In the genomic region with DNA sequence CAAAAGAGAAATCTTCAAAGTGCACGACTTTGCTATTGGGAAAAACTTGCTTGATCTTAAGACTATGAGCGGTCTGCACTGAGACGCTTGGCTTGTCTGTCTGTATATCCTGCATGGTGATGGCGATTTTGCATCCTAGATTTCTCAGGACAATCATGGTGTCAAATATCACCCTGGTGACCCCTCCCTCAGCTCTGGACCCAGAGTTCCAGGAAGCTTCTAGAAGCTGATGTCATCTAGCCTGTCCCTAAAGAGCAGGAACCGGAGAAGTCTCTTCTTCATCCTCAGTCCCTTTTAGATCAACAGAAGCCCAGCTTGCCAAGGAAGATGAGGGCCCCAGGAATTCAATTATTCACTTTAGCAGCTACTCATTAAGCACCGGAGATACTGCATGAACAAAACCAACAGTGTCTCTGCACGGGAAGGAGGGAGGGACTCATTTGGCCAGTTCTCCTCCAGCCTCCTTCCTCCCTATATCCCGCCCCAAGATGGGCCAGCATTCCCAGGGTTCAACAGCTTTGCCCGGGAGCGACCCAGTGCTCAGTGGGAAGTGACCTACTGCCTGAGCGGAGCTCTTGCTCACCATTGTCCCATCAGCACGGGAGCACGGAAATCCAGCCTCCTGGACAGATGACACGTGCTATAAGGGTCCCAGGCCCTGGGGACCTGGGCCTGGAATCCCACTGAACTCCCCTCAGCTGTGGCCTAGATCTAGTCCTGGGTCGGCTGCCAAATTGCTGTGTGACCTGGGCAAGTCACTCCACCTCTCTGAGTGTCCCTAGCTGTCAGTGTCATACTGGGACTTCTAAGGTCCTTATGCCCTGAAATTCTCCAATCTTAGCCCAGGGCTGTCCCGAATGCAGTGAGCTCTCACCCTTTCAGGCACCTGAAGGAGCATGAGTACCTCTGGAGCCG, we compare ENCODE assay signal across 16 cellular contexts. TPM values are rescaled to one million over a fixed set of nuclear protein-coding genes. Genes with fewer than 3 reads are reported as not detected.
DNase-seq lines count a peak whose midpoint lies in the region; ATAC-seq and TF ChIP-seq lines count a peak whose summit lies in the region.
"Had no signal": no experiment of that assay in that cellular context is flagged by ENCODE, and none has a peak within 500 bp of the region (broad histone marks: within the 10 kb centered on the region; RNA-seq: fewer than 3 reads in every experiment).

No MANE protein-coding gene starts in this region.

- no peak overlapping the region for H3K18ac ChIP-seq in IMR-90 (ENCODE audit: low read depth, low read length)

- H3K4ac ChIP-seq in IMR-90 (ENCODE audit: low read depth, low read length): peak overlapping the region; percentile 60; the same call in 1 of the 2 replicates

- H3K23ac ChIP-seq in IMR-90 (ENCODE audit: low read depth, low read length): no peak overlapping the region

- intact Hi-C loops in IMR-90 (cut with micrococcal nuclease): no loop called here

- no peak overlapping the region for H4K5ac ChIP-seq in IMR-90 (ENCODE audit: low read depth, low read length)

- DNase-seq in IMR-90 (peak; percentile 30), suprapubic skin (ENCODE audit: low spot score in 2 of 2) (no peak), germinal center (ENCODE audit: low spot score) (no peak), cortex of kidney (lab: John Stamatoyannopoulos, UW) (no peak)
- DNase-seq in activated CD8-positive, alpha-beta memory T cell treated with anti-CD3 and anti-CD28 coated beads for 24 hours: no peak
- DNase-seq: activated CD4-positive, alpha-beta T cell treated with anti-CD3 and anti-CD28 coated beads, Interleukin-2, amount 50 U/mL, for 48 hours; activated gamma-delta T cell treated with Interleukin-2 at 50 U/mL for 16 hours; C1 segment of cervical spinal cord; immature natural killer cell; NCI-H2227 treated with DMSO at 0.1 percent for 48 hours; stimulated activated CD4-positive, alpha-beta T cell treated with anti-CD3 and anti-CD28 coated beads, Interleukin-2, amount 100 ng/mL, for 24 hours; T-helper 17 cell had no signal

- ATAC-seq in IMR-90 (ENCODE audit: low read depth) (no peak), GM19328 (IDR thresholded peaks at IDR 0.05; ENCODE audit: unreplicated experiment) (no peak)
- ATAC-seq: Panc1, T-helper 17 cell had no signal

- H3K27me3 ChIP-seq in IMR-90 (ENCODE audit: control insufficient read depth, insufficient read depth, low read length) (no peaks in the 10 kb centered on the region), esophagus (ENCODE audit: control insufficient read depth in 1 of 2, insufficient read depth in 2 of 2, low read length in 2 of 2) (no peaks in the 10 kb centered on the region), muscle layer of colon (ENCODE audit: control insufficient read depth in 1 of 2, insufficient read depth in 2 of 2, low read length in 2 of 2) (no peaks in the 10 kb centered on the region), suprapubic skin (no peaks in the 10 kb centered on the region)

- no peak overlapping the region for H2BK15ac ChIP-seq in IMR-90 (ENCODE audit: low read depth, low read length)

- H3K9me1 ChIP-seq in IMR-90 (ENCODE audit: insufficient read depth, low read length): peaks cover 23% of the 10 kb centered on the region

- no peak for TF ChIP-seq RAD21 in IMR-90 (IDR thresholded peaks at IDR 0.05; ENCODE audit: low read length)

- H3K9me3 ChIP-seq in IMR-90 (ENCODE audit: control insufficient read depth, insufficient read depth, low read length) (no peaks in the 10 kb centered on the region), esophagus (ENCODE audit: control insufficient read depth in 2 of 2, insufficient read depth in 1 of 2, low read depth in 1 of 2, low read length in 1 of 2) (no peaks in the 10 kb centered on the region), muscle layer of colon (ENCODE audit: low read length) (no peaks in the 10 kb centered on the region), suprapubic skin (no peaks in the 10 kb centered on the region)

- CTCF ChIA-PET in IMR-90 (lab: Yijun Ruan, JAX): no interaction called here

- H2AFZ ChIP-seq in IMR-90 (replicated peaks; ENCODE audit: low read length, poor library complexity): peak overlapping the region; percentile 77

- dilution Hi-C loops in IMR-90 (cut with HindIII; ENCODE audit: low sequenced_read_pairs, unreplicated experiment): no loop called here

- TF ChIP-seq EP300 in suprapubic skin (IDR thresholded peaks at IDR 0.05): no peak

- peaks cover 22 to 60% of the 10 kb centered on the region in 2 experiments for H3K79me1 ChIP-seq in IMR-90 (ENCODE audit: low read depth in 1 of 2, low read length in 2 of 2)

- no peak overlapping the region; the same call in 1 of the 2 replicates for H4K91ac ChIP-seq in IMR-90 (ENCODE audit: insufficient read depth, low read depth, low read length)

- H3K36me3 ChIP-seq in IMR-90 (ENCODE audit: control insufficient read depth, insufficient read depth, low read length) (no peaks in the 10 kb centered on the region), esophagus (ENCODE audit: control insufficient read depth in 2 of 2, insufficient read depth in 2 of 2, low read length in 1 of 2) (peaks cover 1 to 2% of the 10 kb centered on the region in 2 donors), muscle layer of colon (ENCODE audit: insufficient read depth, low read length) (peaks cover 4% of the 10 kb centered on the region), suprapubic skin (no peaks in the 10 kb centered on the region)

- H4K8ac ChIP-seq in IMR-90 (ENCODE audit: low read depth in 2 of 2, low read length in 2 of 2): peak overlapping the region in 1 of 2 experiments; percentile 25; a peak in 1 of 4 replicates

- TF ChIP-seq CTCF in IMR-90 (conservative IDR thresholded peaks at IDR 0.05; ENCODE audit: low read depth, low read length): no peak
- TF ChIP-seq CTCF in suprapubic skin (IDR thresholded peaks at IDR 0.05): no peak

- TF ChIP-seq POLR2A in IMR-90 (IDR thresholded peaks at IDR 0.05; ENCODE audit: low read depth, low read length) (no peak), suprapubic skin (IDR thresholded peaks at IDR 0.05) (no peak)

- 67% methylated on average over 3 of the region's 17 CpGs; no CpG with 5 or more reads in 1 of the 2 experiments for WGBS in IMR-90 (ENCODE audit: extremely low coverage in 2 of 2, insufficient read length in 1 of 2), 2 experiments
- 60 to 66% methylated on average over 17 of the region's 17 CpGs for WGBS in esophagus, 2 donors
- WGBS in suprapubic skin: 66% methylated on average over 15 of the region's 17 CpGs

- H2AK5ac ChIP-seq in IMR-90 (ENCODE audit: low read depth, low read length): no peak overlapping the region

- no TSS peak for BruUV-seq in IMR-90 (replicated peaks; lab: Mats Ljungman, UMichigan)

- H3K9ac ChIP-seq in IMR-90 (ENCODE audit: low read depth, low read length) (no peak overlapping the region), muscle layer of colon (ENCODE audit: low read length) (no peak overlapping the region)

- H3K56ac ChIP-seq in IMR-90 (ENCODE audit: extremely low read depth, insufficient read depth, low read length): no peak overlapping the region

- H3K4me3 ChIP-seq in IMR-90 (ENCODE audit: insufficient read depth, low read depth, low read length): no peak overlapping the region
- H3K4me3 ChIP-seq in esophagus (ENCODE audit: low read depth in 1 of 2, low read length in 2 of 2): peak overlapping the region; percentile 75 to 96
- H3K4me3 ChIP-seq in muscle layer of colon (ENCODE audit: low read depth in 1 of 2, low read length in 2 of 2): peak overlapping the region in 1 of 2 donors; percentile 49
- H3K4me3 ChIP-seq in suprapubic skin: peak overlapping the region; percentile 92

- H3K27ac ChIP-seq in IMR-90 (ENCODE audit: insufficient read depth, low read length) (no peak overlapping the region), esophagus (ENCODE audit: low read depth in 2 of 2, low read length in 1 of 2) (peak overlapping the region; percentile 46 to 94), muscle layer of colon (ENCODE audit: low read depth, low read length) (peak overlapping the region; percentile 32), suprapubic skin (peak overlapping the region; percentile 45)

- in situ Hi-C loops in IMR-90 (cut with MboI; ENCODE audit: low sequenced_read_pairs): no loop called here

- no peak overlapping the region for H2BK20ac ChIP-seq in IMR-90 (ENCODE audit: low read depth, low read length)

- H3K4me1 ChIP-seq in IMR-90 (ENCODE audit: control insufficient read depth, insufficient read depth, low read length) (peaks cover 27% of the 10 kb centered on the region), esophagus (ENCODE audit: control insufficient read depth in 2 of 2, insufficient read depth in 2 of 2, low read length in 1 of 2) (peaks cover 10 to 20% of the 10 kb centered on the region in 2 donors), muscle layer of colon (ENCODE audit: insufficient read depth, low read length) (peaks cover 35% of the 10 kb centered on the region), suprapubic skin (peaks cover 55% of the 10 kb centered on the region)

- POLR2A ChIA-PET in IMR-90 (lab: Charles Lee; ENCODE audit: unreplicated experiment): no interaction called here

- H2BK5ac ChIP-seq in IMR-90 (ENCODE audit: low read depth, low read length, poor library complexity, severe bottlenecking): no peak overlapping the region

- H2BK120ac ChIP-seq in IMR-90 (ENCODE audit: low read depth, low read length): no peak overlapping the region

- no peak overlapping the region for H3K4me2 ChIP-seq in IMR-90 (ENCODE audit: low read depth, low read length)

- H3K14ac ChIP-seq in IMR-90 (replicated peaks; ENCODE audit: low read depth, low read length): 0 out of 2 replicates have a peak overlapping the region, but pooled peaks have one; percentile 21

- H4K20me1 ChIP-seq in IMR-90 (ENCODE audit: insufficient read depth, low read length): peaks cover 4% of the 10 kb centered on the region; the same call in 1 of the 2 replicates

- H2AK9ac ChIP-seq in IMR-90 (replicated peaks; ENCODE audit: low read depth, low read length, poor library complexity): peak overlapping the region; percentile 90

TF ChIP-seq in IMR-90, 13 proteins besides CTCF, POLR2A, EP300 and RAD21 (continues in another document):
- TF ChIP-seq CHD1 (IDR thresholded peaks at IDR 0.05; ENCODE audit: low read depth, low read length) (no peak), RFX5 (IDR thresholded peaks at IDR 0.05; ENCODE audit: low read depth, low read length) (no peak), RCOR1 (IDR thresholded peaks at IDR 0.05; ENCODE audit: insufficient replicate concordance, low read length) (no peak), CEBPB (IDR thresholded peaks at IDR 0.05; ENCODE audit: low read depth, low read length) (no peak), MXI1 (IDR thresholded peaks at IDR 0.05; ENCODE audit: borderline replicate concordance, low read depth, low read length) (no peak), NFE2L2 (IDR thresholded peaks at IDR 0.05; ENCODE audit: low read depth, low read length) (no peak)

RNA-seq across cellular contexts. Expression of a gene that starts 3.8 kb away (rescaled TPM):
- 17.8 and 18.3 TPM in 2 replicates for total RNA-seq in IMR-90 (2012; rRNA removed)
- polyA plus RNA-seq in IMR-90 (2012; rRNA removed): 13.8 and 16.3 TPM in 2 replicates
- polyA plus RNA-seq in IMR-90 (2012; cell fraction: cytosol; rRNA removed): 7.1 and 7.3 TPM in 2 replicates
- 4.1 and 6.2 TPM in 2 replicates for polyA plus RNA-seq in IMR-90 (2012; cell fraction: nucleus; rRNA removed; ENCODE audit: low replicate concordance)
- 10 to 100 TPM; 68.6 to 90.9 TPM for polyA plus RNA-seq in esophagus
- 100 to 1,000 TPM in 3 of 4 donors, 10 to 100 TPM in 1; 91.6 to 187 (median 139) TPM for total RNA-seq in suprapubic skin
- total RNA-seq: T-helper 17 cell had no signal
- polyA plus RNA-seq: immature natural killer cell had no signal
